ENCODE assay signal across 8 cellular contexts in the genomic region with DNA sequence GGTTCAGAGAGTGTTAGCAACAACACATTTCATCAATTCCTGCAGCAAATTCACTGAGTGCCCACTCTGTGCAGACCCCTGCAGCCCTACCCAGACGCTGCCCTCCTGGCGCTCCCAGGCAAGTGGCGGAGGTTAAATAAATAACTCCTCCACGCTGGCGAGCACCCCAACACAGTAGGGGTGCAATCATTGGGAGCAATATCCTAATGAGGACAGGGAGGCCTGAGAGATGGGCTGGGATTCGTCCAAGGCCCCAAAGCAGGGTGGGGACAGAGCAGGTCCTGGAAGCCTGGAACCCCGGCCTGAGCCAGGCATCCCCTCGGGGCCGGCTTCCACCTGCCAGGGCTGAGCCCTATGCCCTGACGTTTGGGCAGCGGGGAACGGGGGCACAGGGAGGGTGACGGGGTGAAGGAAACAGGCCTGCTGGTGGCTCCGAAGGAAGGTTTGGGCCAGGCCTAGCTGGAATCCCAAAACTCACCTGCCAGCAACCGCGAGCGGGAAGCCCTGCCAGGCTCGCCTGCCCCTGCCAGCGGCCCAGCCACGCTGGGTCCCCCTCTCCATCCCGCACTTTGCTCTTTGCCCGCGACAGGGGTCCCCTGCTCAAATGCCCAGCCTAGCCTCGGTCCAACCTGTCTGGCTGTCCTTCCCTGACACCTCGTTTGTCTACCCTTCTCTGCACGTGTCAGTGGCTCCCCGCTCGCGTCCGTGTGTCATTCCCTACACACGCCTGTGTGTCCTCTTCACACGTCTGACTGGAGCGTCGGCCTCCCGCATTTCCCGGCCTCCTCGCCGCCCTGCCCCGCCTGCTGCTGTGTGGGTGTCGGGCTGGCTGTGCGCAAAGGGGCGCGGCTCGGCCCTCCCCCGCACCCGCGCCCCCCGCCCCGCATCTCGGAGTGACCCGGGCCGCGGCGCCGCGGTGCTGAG. TPM values are rescaled to one million over a fixed set of nuclear protein-coding genes. Genes with fewer than 3 reads are reported as not detected.
DNase-seq lines count a peak whose midpoint lies in the region; ATAC-seq and TF ChIP-seq lines count a peak whose summit lies in the region.

No MANE protein-coding gene starts in this region.

- no peaks in the 10 kb centered on the region for H3K36me3 ChIP-seq in CD4-positive, alpha-beta memory T cell (ENCODE audit: insufficient read depth, low read length)

- peaks cover 0 to 3% (median 0%) of the 10 kb centered on the region in 8 donors for H3K9me3 Mint-ChIP-seq in CD4-positive, alpha-beta memory T cell
- no peaks in the 10 kb centered on the region for H3K9me3 Mint-ChIP-seq in osteocyte (ENCODE audit: unreplicated experiment)

- TF ChIP-seq CTCF in fibroblast of mammary gland (conservative IDR thresholded peaks at IDR 0.05; ENCODE audit: control insufficient read depth, insufficient read depth, low read depth, low read length) (no peak), osteocyte (IDR thresholded peaks at IDR 0.05) (no peak)

- H3K4me1 Mint-ChIP-seq in CD4-positive, alpha-beta memory T cell, result peaks cover 2 to 10% (median 5%) of the 10 kb centered on the region in 4 donors
- H3K4me1 Mint-ChIP-seq in osteocyte (ENCODE audit: unreplicated experiment), result peaks cover 4% of the 10 kb centered on the region

- peak overlapping the region in 7 of 8 donors; percentile 33 to 78 (median 58) for H3K4me3 Mint-ChIP-seq in CD4-positive, alpha-beta memory T cell
- peak overlapping the region; percentile 44 for H3K4me3 Mint-ChIP-seq in osteocyte (ENCODE audit: unreplicated experiment)

- H3K27ac Mint-ChIP-seq in CD4-positive, alpha-beta memory T cell, result no peak overlapping the region
- H3K27ac Mint-ChIP-seq in osteocyte (ENCODE audit: unreplicated experiment), result no peak overlapping the region

- H3K4me1 ChIP-seq in CD4-positive, alpha-beta memory T cell (ENCODE audit: insufficient read depth, low read length), result peaks cover 11% of the 10 kb centered on the region

- ATAC-seq in GM21390 (IDR thresholded peaks at IDR 0.05; ENCODE audit: unreplicated experiment) (no peak), HG02970 (IDR thresholded peaks at IDR 0.05; ENCODE audit: low FRiP score, unreplicated experiment) (no peak), HG03097 (IDR thresholded peaks at IDR 0.05; ENCODE audit: low FRiP score, unreplicated experiment) (no peak)

- H3K27me3 ChIP-seq in CD4-positive, alpha-beta memory T cell (ENCODE audit: insufficient read depth, low read length), result peaks cover 22% of the 10 kb centered on the region

- H3K27me3 Mint-ChIP-seq in CD4-positive, alpha-beta memory T cell, result peaks cover 33 to 42% of the 10 kb centered on the region in 2 donors
- peaks cover 55% of the 10 kb centered on the region for H3K27me3 Mint-ChIP-seq in osteocyte (ENCODE audit: unreplicated experiment)

- CTCF ChIA-PET in CD4-positive, alpha-beta memory T cell (lab: Charles Lee; ENCODE audit: partially characterized antibody), result no interaction called here

- POLR2A ChIA-PET in CD4-positive, alpha-beta memory T cell (lab: Charles Lee; ENCODE audit: partially characterized antibody), result no interaction called here

- H3K9me3 ChIP-seq in CD4-positive, alpha-beta memory T cell (ENCODE audit: control insufficient read depth in 1 of 2, low read length in 2 of 2), result no peaks in the 10 kb centered on the region

- no peak overlapping the region for H3K27ac ChIP-seq in CD4-positive, alpha-beta memory T cell (ENCODE audit: low read depth, low read length)

- no peak overlapping the region for H3K4me3 ChIP-seq in CD4-positive, alpha-beta memory T cell (ENCODE audit: low read length in 2 of 2)
- peak overlapping the region; percentile 19 for H3K4me3 ChIP-seq in fibroblast of mammary gland (ENCODE audit: control insufficient read depth, low read depth, low read length)

- intact Hi-C loops in CD4-positive, alpha-beta memory T cell (cut with micrococcal nuclease), result no loop called here

- no peak for DNase-seq in CD4-positive, alpha-beta memory T cell
- peak; percentile 20 for DNase-seq in RKO (ENCODE audit: low spot score)
- no peak for DNase-seq in fibroblast of mammary gland (ENCODE audit: low read depth)
- DNase-seq in osteocyte (ENCODE audit: extremely low spot score, unreplicated experiment), result no peak
- DNase-seq in iPS-NIHi7 (ENCODE audit: extremely low spot score), result no peak

- H3K36me3 Mint-ChIP-seq in CD4-positive, alpha-beta memory T cell, result no peaks in the 10 kb centered on the region
- no peaks in the 10 kb centered on the region for H3K36me3 Mint-ChIP-seq in osteocyte (ENCODE audit: unreplicated experiment)

RNA-seq across cellular contexts. Expression of a gene that starts 0.7 kb away (rescaled TPM):
- not detected for total RNA-seq in CD4-positive, alpha-beta memory T cell
- under 1 TPM in 1 of 2 donors, not detected in 1; 0.23 TPM for polyA plus RNA-seq in CD4-positive, alpha-beta memory T cell
- 0.39 and 0.97 TPM in 2 replicates for total RNA-seq in osteocyte

RNA-seq across cellular contexts. Expression of a gene that starts 59.9 kb away (rescaled TPM):
- not detected for total RNA-seq in CD4-positive, alpha-beta memory T cell
- polyA plus RNA-seq in CD4-positive, alpha-beta memory T cell, result not detected
- total RNA-seq in osteocyte, result 0.31 TPM in 1 of 2 replicates, not detected in the other
